ENCODE assay signal across 23 cellular contexts in the genomic region with DNA sequence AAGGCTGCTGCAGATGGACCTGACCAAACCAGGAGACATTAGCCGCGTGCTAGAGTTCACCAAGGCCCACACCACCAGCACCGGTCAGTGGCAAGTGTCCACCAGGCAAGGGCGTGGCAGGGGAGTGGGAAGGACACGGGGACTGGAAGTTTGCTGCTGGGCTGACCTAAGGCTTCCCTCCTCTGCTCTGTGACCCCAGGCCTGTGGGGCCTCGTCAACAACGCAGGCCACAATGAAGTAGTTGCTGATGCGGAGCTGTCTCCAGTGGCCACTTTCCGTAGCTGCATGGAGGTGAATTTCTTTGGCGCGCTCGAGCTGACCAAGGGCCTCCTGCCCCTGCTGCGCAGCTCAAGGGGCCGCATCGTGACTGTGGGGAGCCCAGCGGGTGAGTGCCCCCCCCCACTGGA. TPM values are rescaled to one million over a fixed set of nuclear protein-coding genes. Genes with fewer than 3 reads are reported as not detected.
"Had no signal": no experiment of that assay in that cellular context is flagged by ENCODE, and none has a peak within 500 bp of the region (broad histone marks: within the 10 kb centered on the region; RNA-seq: fewer than 3 reads in every experiment).

No MANE protein-coding gene starts in this region.

- H3K4me1 Mint-ChIP-seq: activated T-helper 17 cell treated with anti-CD3 and anti-CD28 coated beads, Interleukin-2, amount 50 U/mL, for 72 hours had no signal

- H3K27me3 Mint-ChIP-seq: activated T-helper 17 cell treated with anti-CD3 and anti-CD28 coated beads, Interleukin-2, amount 50 U/mL, for 72 hours had no signal

- H3K36me3 Mint-ChIP-seq: natural killer cell had no signal

- DNase-seq: activated CD4-positive, CD25-positive, alpha-beta regulatory T cell treated with anti-CD3 and anti-CD28 coated beads, Interleukin-2, amount 50 U/mL, for 72 hours; activated naive CD4-positive, alpha-beta T cell treated with anti-CD3 and anti-CD28 coated beads, Interleukin-2, amount 50 U/mL, for 16 hours; kidney glomerular epithelial cell; left ventricle myocardium superior; natural killer cell; occipital lobe; small intestine; stimulated activated CD4-positive, alpha-beta T cell treated with anti-CD3 and anti-CD28 coated beads, Interleukin-4, amount 100 ng/mL, for 24 hours; SW 1271 had no signal

- H3K79me2 ChIP-seq: hepatocyte had no signal

- H3K27me3 ChIP-seq: suprapubic skin had no signal

- H2AFZ ChIP-seq: hepatocyte had no signal

- H3K9me3 ChIP-seq: esophagus muscularis mucosa, prostate gland, suprapubic skin had no signal

- ATAC-seq: left ventricle myocardium superior, natural killer cell, right cardiac atrium had no signal

- H3K4me3 ChIP-seq: esophagus muscularis mucosa, hepatocyte, prostate gland, suprapubic skin had no signal

- H3K4me2 ChIP-seq: hepatocyte had no signal

- H3K27ac ChIP-seq: esophagus muscularis mucosa, hepatocyte, prostate gland, suprapubic skin had no signal

- H3K4me3 Mint-ChIP-seq: activated T-helper 17 cell treated with anti-CD3 and anti-CD28 coated beads, Interleukin-2, amount 50 U/mL, for 72 hours; memory B cell; natural killer cell; stimulated activated naive CD8-positive, alpha-beta T cell treated with anti-CD3 and anti-CD28 coated beads, Interleukin-15, Interleukin-2, amounts not matched to agents 100 ng/mL and 50 ng/mL, for 24 hours had no signal

- H3K9me3 Mint-ChIP-seq: activated T-helper 17 cell treated with anti-CD3 and anti-CD28 coated beads, Interleukin-2, amount 50 U/mL, for 72 hours; memory B cell; natural killer cell; stimulated activated naive CD8-positive, alpha-beta T cell treated with anti-CD3 and anti-CD28 coated beads, Interleukin-15, Interleukin-2, amounts not matched to agents 100 ng/mL and 50 ng/mL, for 24 hours had no signal

- H3K27ac Mint-ChIP-seq: activated T-helper 17 cell treated with anti-CD3 and anti-CD28 coated beads, Interleukin-2, amount 50 U/mL, for 72 hours; memory B cell; natural killer cell; stimulated activated naive CD8-positive, alpha-beta T cell treated with anti-CD3 and anti-CD28 coated beads, Interleukin-15, Interleukin-2, amounts not matched to agents 100 ng/mL and 50 ng/mL, for 24 hours had no signal

RNA-seq across cellular contexts. Expression of a gene that starts 4.8 kb away (rescaled TPM):
- total RNA-seq: astrocyte, natural killer cell, occipital lobe had no signal

RNA-seq across cellular contexts. Expression of a gene that starts 42.5 kb away (rescaled TPM):
- total RNA-seq: activated CD8-positive, alpha-beta memory T cell treated with anti-CD3 and anti-CD28 coated beads for 36 hours; bronchial epithelial cell had no signal

RNA-seq across cellular contexts. Expression of a gene that starts 47.6 kb away (rescaled TPM):
- total RNA-seq: activated T-helper 17 cell treated with anti-CD3 and anti-CD28 coated beads, Interleukin-2, amount 50 U/mL, for 72 hours; astrocyte; bronchial epithelial cell; cerebellum; esophagus muscularis mucosa; left ventricle myocardium superior; mucosa of gallbladder; occipital lobe; right cardiac atrium; suprapubic skin; ureter had no signal
